In genomic region chr18:45590546-45590945, GRCh38 we compare ENCODE assay signal across 1 cellular context.
TF ChIP-seq lines count a peak whose summit lies in the region.

No MANE protein-coding gene starts in this region.

TF ChIP-seq in SK-N-SH, 30 proteins besides CTCF, POLR2A, EP300 and RAD21 (continued from another document):
- peak; percentile 24; the same call in 1 of the 2 replicates for TF ChIP-seq PBX3 (IDR thresholded peaks at IDR 0.05)
